ENCODE assay signal across 8 cellular contexts in the genomic region with DNA sequence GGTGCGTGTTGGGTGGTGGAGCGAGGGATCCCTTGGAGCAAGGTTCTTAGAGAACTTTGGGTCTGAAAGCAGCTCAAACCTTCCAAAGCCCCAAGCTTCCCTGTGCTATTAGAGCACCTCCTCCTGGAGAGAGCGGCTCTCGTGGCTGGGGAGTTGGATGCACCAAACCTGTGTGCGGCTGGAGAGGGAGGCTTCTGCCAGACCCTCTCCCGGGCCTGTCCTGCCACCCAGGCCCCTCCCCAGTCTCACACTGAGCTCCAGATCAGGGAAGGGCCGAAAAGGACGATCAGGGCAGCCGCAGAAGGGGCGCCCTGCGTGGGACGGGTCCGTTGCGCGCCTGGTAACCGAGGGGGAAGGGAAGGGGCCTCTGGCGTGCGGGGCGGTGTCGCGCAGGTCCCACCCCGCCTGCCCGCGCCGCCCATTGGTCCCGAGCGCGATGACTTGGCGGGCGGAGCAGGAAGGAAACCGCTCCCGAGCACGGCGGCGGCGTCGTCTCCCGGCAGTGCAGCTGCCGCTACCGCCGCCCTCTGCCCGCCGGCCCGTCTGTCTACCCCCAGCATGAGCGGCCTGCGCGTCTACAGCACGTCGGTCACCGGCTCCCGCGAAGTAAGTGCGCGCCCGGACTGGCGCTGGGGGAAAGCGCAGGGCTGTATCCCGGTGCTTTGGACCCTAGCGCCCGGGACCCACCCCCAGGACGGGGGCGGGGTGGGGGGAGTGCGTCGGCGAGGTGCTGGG. TPM values are rescaled to one million over a fixed set of nuclear protein-coding genes. Genes with fewer than 3 reads are reported as not detected.
A peak's percentile ranks its signal among the peaks of the same experiment; 100 is the strongest.
DNase-seq lines count a peak whose midpoint lies in the region; ATAC-seq lines count a peak whose summit lies in the region.

A gene (plus strand): TSS at position 489 of the 735 bp plus-strand sequence. CDS start 70 bp downstream, at position 559.

- no peak within 1 kb of the TSS for H2AFZ ChIP-seq in ACC112 (ENCODE audit: low read length, unreplicated experiment)

- intact Hi-C loops in left colon (cut with DNase I, micrococcal nuclease), result loop anchor here in 1 of 2 donors (10.0 kb wide), 1 partner anchor 45 kb away; no protein-coding TSS in a partner anchor

- peak; percentile 83 for DNase-seq in NCI-H510A (lab: John Stamatoyannopoulos, UW)
- DNase-seq in activated CD4-positive, alpha-beta T cell treated with anti-CD3 and anti-CD28 coated beads for 48 hours, result peak; percentile 89
- peak; percentile 89 to 93 for DNase-seq in left colon
- DNase-seq in stimulated activated CD4-positive, alpha-beta T cell treated with anti-CD3 and anti-CD28 coated beads, Interleukin-1b, Interleukin-23, amount 100 ng/mL, for 4 hours (ENCODE audit: low read depth in 2 of 2), result peak; percentile 75 to 81

- peaks cover 40% of the 10 kb centered on the region for H3K79me2 ChIP-seq in ACC112 (ENCODE audit: control insufficient read depth, insufficient read depth, low read length, unreplicated experiment)

- H3K4me3 ChIP-seq in ACC112 (ENCODE audit: low read depth, low read length), result peak within 1 kb of the TSS; percentile 90

- H3K27ac ChIP-seq in ACC112 (ENCODE audit: low read depth, low read length) (peak within 1 kb of the TSS; percentile 89), cingulate gyrus (ENCODE audit: low read depth, low read length) (peak within 1 kb of the TSS; percentile 94)

- peaks cover 89% of the 10 kb centered on the region for H3K4me1 ChIP-seq in ACC112 (ENCODE audit: control insufficient read depth, insufficient read depth, low read length, unreplicated experiment)

- H3K27me3 ChIP-seq in ACC112 (ENCODE audit: insufficient read depth, low read length), result no peaks in the 10 kb centered on the region

- peaks cover 10% of the 10 kb centered on the region; the same call in 1 of the 2 replicates for H3K36me3 ChIP-seq in ACC112 (ENCODE audit: insufficient read depth, low read length)

- ATAC-seq in GM18517 (IDR thresholded peaks at IDR 0.05; ENCODE audit: unreplicated experiment), result peak; percentile 50
- ATAC-seq in HG03095 (IDR thresholded peaks at IDR 0.05; ENCODE audit: unreplicated experiment), result peak; percentile 65
- peak; percentile 63 for ATAC-seq in left colon

RNA-seq across cellular contexts. Expression of the gene that starts here (rescaled TPM):
- 100 to 1,000 TPM; 401 to 409 TPM for total RNA-seq in left colon

Comparison
In these comparisons a context has a peak if more than half of its experiments do, and no peak if none do; other contexts are left out.
1. Peak in every context shown above with its lines: DNase-seq, ATAC-seq, H3K4me3 ChIP-seq and H3K27ac ChIP-seq.